8 cellular contexts compared by ENCODE assay signal in the genomic region with DNA sequence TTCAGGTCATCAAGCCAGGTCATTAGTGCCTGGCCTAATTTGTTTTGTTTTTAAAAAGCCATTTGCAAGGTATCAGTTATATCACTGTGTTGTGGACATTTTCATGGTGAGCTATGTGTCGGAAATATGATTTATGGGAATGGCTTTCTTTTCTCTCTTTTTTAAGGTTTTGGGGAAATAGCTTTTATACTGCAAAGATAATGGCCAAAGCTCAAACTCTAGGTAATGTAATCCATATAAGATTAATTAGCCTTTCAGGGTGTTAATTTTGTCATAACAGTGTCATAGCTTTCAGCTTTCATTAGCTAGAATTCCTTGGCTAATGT. TPM values are rescaled to one million over a fixed set of nuclear protein-coding genes. Genes with fewer than 3 reads are reported as not detected.
DNase-seq lines count a peak whose midpoint lies in the region; ATAC-seq and TF ChIP-seq lines count a peak whose summit lies in the region.

No MANE protein-coding gene starts in this region.

- no peaks in the 10 kb centered on the region for H3K9me3 ChIP-seq in mammary epithelial cell (replicated peaks; ENCODE audit: insufficient read depth, low read length)

- intact Hi-C loops in mammary epithelial cell (cut with micrococcal nuclease) = no loop called here

- no peak for ATAC-seq in stimulated activated naive CD8-positive, alpha-beta T cell treated with anti-CD3 and anti-CD28 coated beads, Interleukin-15, Interleukin-2, amounts not matched to agents 100 U/mL and 50 U/mL, for 24 hours
- ATAC-seq in naive thymus-derived CD8-positive, alpha-beta T cell = no peak
- no peak for ATAC-seq in GM21360 (IDR thresholded peaks at IDR 0.05; ENCODE audit: unreplicated experiment)
- ATAC-seq in GM18505 (IDR thresholded peaks at IDR 0.05; ENCODE audit: unreplicated experiment) = no peak

- BruUV-seq in mammary epithelial cell (replicated peaks; lab: Mats Ljungman, UMichigan) = no TSS peak

- H3K27me3 ChIP-seq in mammary epithelial cell (ENCODE audit: insufficient read depth, low read length) = no peaks in the 10 kb centered on the region

- peak overlapping the region; percentile 93 for H3K4me2 ChIP-seq in mammary epithelial cell (ENCODE audit: insufficient read depth, low read depth, low read length)

- H3K27ac Mint-ChIP-seq in stimulated activated naive CD8-positive, alpha-beta T cell treated with anti-CD3 and anti-CD28 coated beads, Interleukin-15, Interleukin-2, amounts not matched to agents 100 ng/mL and 50 ng/mL, for 24 hours = peak overlapping the region; percentile 100
- H3K27ac Mint-ChIP-seq in naive thymus-derived CD8-positive, alpha-beta T cell = peak overlapping the region; percentile 92 to 100 (median 97)

- peak overlapping the region; percentile 66 for H3K9ac ChIP-seq in mammary epithelial cell (ENCODE audit: insufficient read depth, low read length)

- peak overlapping the region; percentile 65 for H3K27ac ChIP-seq in mammary epithelial cell (ENCODE audit: insufficient read depth, low read depth, low read length)

- no peaks in the 10 kb centered on the region for H3K79me2 ChIP-seq in mammary epithelial cell (ENCODE audit: insufficient read depth, low read length)

- POLR2A ChIA-PET in naive thymus-derived CD8-positive, alpha-beta T cell (lab: Charles Lee) = interaction anchor here (0.5 to 25.8 kb wide), 9 partner anchors 9 to 219 kb away, joined by 3 to 1727 read pairs (median 11); partner anchors contain the start of genes MXD1, PCBP1 and SNRPG

- no peaks in the 10 kb centered on the region for H3K36me3 ChIP-seq in mammary epithelial cell (ENCODE audit: insufficient read depth, low read length)

- H3K4me3 Mint-ChIP-seq in stimulated activated naive CD8-positive, alpha-beta T cell treated with anti-CD3 and anti-CD28 coated beads, Interleukin-15, Interleukin-2, amounts not matched to agents 100 ng/mL and 50 ng/mL, for 24 hours = peak overlapping the region; percentile 96
- H3K4me3 Mint-ChIP-seq in naive thymus-derived CD8-positive, alpha-beta T cell = peak overlapping the region; percentile 83 to 90 (median 88)

- no peak overlapping the region for H3K4me3 ChIP-seq in mammary epithelial cell (replicated peaks in 1 of 3; ENCODE audit: insufficient read depth in 1 of 3, low read depth in 2 of 3, low read length in 3 of 3)

- CTCF ChIA-PET in mammary epithelial cell (lab: Charles Lee; ENCODE audit: low non-redundant PET) = no interaction called here

- no peak for DNase-seq in stimulated activated naive CD8-positive, alpha-beta T cell treated with anti-CD3 and anti-CD28 coated beads, Interleukin-15, Interleukin-2, amounts not matched to agents 100 U/mL and 50 U/mL, for 24 hours
- no peak for DNase-seq in mammary epithelial cell
- DNase-seq in naive thymus-derived CD8-positive, alpha-beta T cell = no peak
- no peak for DNase-seq in NCI-H446 (lab: John Stamatoyannopoulos, UW)
- no peak for DNase-seq in RPMI8226

- no peaks in the 10 kb centered on the region for H4K20me1 ChIP-seq in mammary epithelial cell (ENCODE audit: insufficient read depth, low read length)

- peaks cover 30% of the 10 kb centered on the region for H3K4me1 ChIP-seq in mammary epithelial cell (ENCODE audit: insufficient read depth, low read length)

- H3K27me3 Mint-ChIP-seq in stimulated activated naive CD8-positive, alpha-beta T cell treated with anti-CD3 and anti-CD28 coated beads, Interleukin-15, Interleukin-2, amounts not matched to agents 100 ng/mL and 50 ng/mL, for 24 hours = no peaks in the 10 kb centered on the region
- H3K27me3 Mint-ChIP-seq in naive thymus-derived CD8-positive, alpha-beta T cell = no peaks in the 10 kb centered on the region

- H2AFZ ChIP-seq in mammary epithelial cell (ENCODE audit: low read depth, low read length) = peak overlapping the region; percentile 98

- TF ChIP-seq CTCF in mammary epithelial cell (conservative IDR thresholded peaks at IDR 0.05 in 1 of 2, IDR thresholded peaks at IDR 0.05 in 1 of 2; ENCODE audit: extremely low read depth in 1 of 2, insufficient read depth in 1 of 2, low read depth in 1 of 2, low read length in 2 of 2) = no peak

- dilution Hi-C loops in mammary epithelial cell (cut with HindIII; ENCODE audit: low sequenced_read_pairs) = no loop called here

- no peak for TF ChIP-seq POLR2A in GM18505 (IDR thresholded peaks at IDR 0.05; ENCODE audit: borderline replicate concordance, extremely low read depth, insufficient read depth, insufficient read length)

- peaks cover 10% of the 10 kb centered on the region for H3K36me3 Mint-ChIP-seq in stimulated activated naive CD8-positive, alpha-beta T cell treated with anti-CD3 and anti-CD28 coated beads, Interleukin-15, Interleukin-2, amounts not matched to agents 100 ng/mL and 50 ng/mL, for 24 hours (ENCODE audit: low read depth)
- no peaks in the 10 kb centered on the region for H3K36me3 Mint-ChIP-seq in naive thymus-derived CD8-positive, alpha-beta T cell

- no peaks in the 10 kb centered on the region for H3K9me3 Mint-ChIP-seq in stimulated activated naive CD8-positive, alpha-beta T cell treated with anti-CD3 and anti-CD28 coated beads, Interleukin-15, Interleukin-2, amounts not matched to agents 100 ng/mL and 50 ng/mL, for 24 hours
- no peaks in the 10 kb centered on the region for H3K9me3 Mint-ChIP-seq in naive thymus-derived CD8-positive, alpha-beta T cell

- 100% methylated on average over 1 of the region's 1 CpG for WGBS in mammary epithelial cell (ENCODE audit: low coverage, missing lambda C conversion rate)

- in situ Hi-C loops in mammary epithelial cell (cut with MboI; ENCODE audit: low sequenced_read_pairs in 2 of 2) = loop anchor here in 1 of 2 donors (5.0 kb wide), 1 partner anchor 41 kb away; no protein-coding TSS in a partner anchor

- H3K4me1 Mint-ChIP-seq in stimulated activated naive CD8-positive, alpha-beta T cell treated with anti-CD3 and anti-CD28 coated beads, Interleukin-15, Interleukin-2, amounts not matched to agents 100 ng/mL and 50 ng/mL, for 24 hours (ENCODE audit: low read depth) = peaks cover 92% of the 10 kb centered on the region
- H3K4me1 Mint-ChIP-seq in naive thymus-derived CD8-positive, alpha-beta T cell = peaks cover 45 to 87% (median 81%) of the 10 kb centered on the region in 4 donors

RNA-seq across cellular contexts. Expression of gene PCBP1, which starts 45.8 kb away (rescaled TPM):
- total RNA-seq in mammary epithelial cell = 100 to 1,000 TPM in 1 of 2 donors, 10 to 100 TPM in 1; 47.2 to 258 TPM
- 128 TPM for polyA plus RNA-seq in mammary epithelial cell
- polyA minus RNA-seq in mammary epithelial cell = 119 TPM
- 100 to 1,000 TPM; 386 to 393 TPM for total RNA-seq in naive thymus-derived CD8-positive, alpha-beta T cell
- 100 to 1,000 TPM; 159 to 218 (median 195) TPM for polyA plus RNA-seq in naive thymus-derived CD8-positive, alpha-beta T cell

RNA-seq across cellular contexts. Expression of gene C2orf42, which starts 57.7 kb away (rescaled TPM):
- 10 to 100 TPM; 17.3 to 20.2 TPM for total RNA-seq in mammary epithelial cell
- polyA plus RNA-seq in mammary epithelial cell = 8.5 TPM
- polyA minus RNA-seq in mammary epithelial cell = 6.5 TPM
- total RNA-seq in naive thymus-derived CD8-positive, alpha-beta T cell = 10 to 100 TPM; 36.6 to 40.3 TPM
- 10 to 100 TPM; 19.6 to 31.1 (median 19.9) TPM for polyA plus RNA-seq in naive thymus-derived CD8-positive, alpha-beta T cell
